ENCODE assay signal across 10 cellular contexts in genomic region chrX:130351567-130351966, GRCh38. TPM values are rescaled to one million over a fixed set of nuclear protein-coding genes. Genes with fewer than 3 reads are reported as not detected.
"Had no signal": no experiment of that assay in that cellular context is flagged by ENCODE, and none has a peak within 500 bp of the region (broad histone marks: within the 10 kb centered on the region; RNA-seq: fewer than 3 reads in every experiment).

No MANE protein-coding gene starts in this region.

- H3K27ac ChIP-seq: GM23248, HL-60 had no signal

- DNase-seq: GM23248, H9, HCEC 1CT, KBM-7 had no signal

- FAIRE-seq: H1, H54, HepG2 had no signal

- H3K4me3 ChIP-seq: GM23248 had no signal

- H2AFZ ChIP-seq: GM23248 had no signal

- ATAC-seq: HepG2 had no signal

- H3K9ac ChIP-seq: GM23248 had no signal

RNA-seq across cellular contexts. Expression of gene GPR119, which starts 33.9 kb away (rescaled TPM):
- total RNA-seq: GM23248, H1, H9, HT1080 had no signal
- polyA plus RNA-seq: GM23248, IgD-negative memory B cell had no signal
